ENCODE assay signal across 18 cellular contexts in the genomic region with DNA sequence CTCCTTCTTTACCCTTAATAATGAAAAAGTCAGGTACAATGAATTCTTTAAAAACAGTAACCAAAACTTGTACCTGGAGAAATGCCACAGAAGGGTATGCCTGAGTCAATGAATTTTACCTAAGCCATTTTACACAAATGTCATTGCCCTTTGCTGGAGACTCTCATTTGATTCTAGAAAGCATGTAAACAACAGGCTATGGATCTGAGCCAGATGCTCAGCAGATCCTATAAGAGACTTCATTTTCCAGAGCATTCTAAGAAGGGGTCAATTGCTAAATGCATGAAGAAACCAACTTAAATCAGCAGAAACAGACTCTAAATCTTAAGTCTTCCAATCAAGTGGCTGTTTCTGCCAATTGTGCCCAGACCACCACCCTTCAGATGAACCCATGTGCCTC.
DNase-seq lines count a peak whose midpoint lies in the region; ATAC-seq and TF ChIP-seq lines count a peak whose summit lies in the region.
"Had no signal": no experiment of that assay in that cellular context is flagged by ENCODE, and none has a peak within 500 bp of the region (broad histone marks: within the 10 kb centered on the region; RNA-seq: fewer than 3 reads in every experiment).

No MANE protein-coding gene starts in this region.

- H3K9me3 ChIP-seq in GM23248 (ENCODE audit: low read depth) (no peaks in the 10 kb centered on the region), adipocyte (ENCODE audit: control insufficient read depth, low read length) (no peaks in the 10 kb centered on the region), fibroblast of lung (ENCODE audit: control insufficient read depth, insufficient read depth, low read depth, low read length) (no peaks in the 10 kb centered on the region), psoas muscle (no peaks in the 10 kb centered on the region)
- H3K9me3 ChIP-seq: Peyer's patch had no signal

- H3K4me3 ChIP-seq in GM23248 (no peak overlapping the region), adipocyte (ENCODE audit: low read length) (peak overlapping the region; percentile 49), fibroblast of lung (replicated peaks in 1 of 4; ENCODE audit: control extremely low read depth in 1 of 4, insufficient read depth in 1 of 4, low read depth in 3 of 4, low read length in 4 of 4) (no peak overlapping the region), psoas muscle (no peak overlapping the region)
- H3K4me3 ChIP-seq: Peyer's patch had no signal

- H3K36me3 ChIP-seq in GM23248 (ENCODE audit: low read depth) (no peaks in the 10 kb centered on the region), adipocyte (ENCODE audit: control insufficient read depth, insufficient read depth, low read length, severe bottlenecking) (no peaks in the 10 kb centered on the region), fibroblast of lung (ENCODE audit: control insufficient read depth, insufficient read depth, low read length) (no peaks in the 10 kb centered on the region), psoas muscle (ENCODE audit: insufficient read depth in 1 of 2, low read depth in 1 of 2) (no peaks in the 10 kb centered on the region)
- H3K36me3 ChIP-seq: Peyer's patch had no signal

- intact Hi-C loops in psoas muscle (cut with DNase I) = no loop called here

- DNase-seq in GM23248 (no peak), adipocyte (ENCODE audit: low read depth) (no peak), fibroblast of lung (ENCODE audit: low read depth in 2 of 2) (peak in 1 of 2 donors; percentile 57), psoas muscle (no peak), T-helper 1 cell (no peak), activated gamma-delta T cell (lab: John Stamatoyannopoulos, UW) (no peak), pons (ENCODE audit: low spot score) (no peak), DMS79 treated with DMSO at 0.1 percent for 48 hours (lab: John Stamatoyannopoulos, UW) (no peak)
- DNase-seq: CD8-positive, alpha-beta T cell; DMS 273 treated with DMSO at 0.1 percent for 48 hours; KG1; NCI-H1105; NCI-H1930; NCI-H2171; NCI-H774; Peyer's patch; SHP77 treated with DMSO at 0.1 percent for 48 hours had no signal

- H2AFZ ChIP-seq in GM23248 (no peak overlapping the region), fibroblast of lung (ENCODE audit: low read length) (no peak overlapping the region)

- H4K20me1 ChIP-seq in GM23248 (ENCODE audit: insufficient read depth) = no peaks in the 10 kb centered on the region
- no peaks in the 10 kb centered on the region for H4K20me1 ChIP-seq in fibroblast of lung (ENCODE audit: control insufficient read depth, extremely low read depth, insufficient read depth, low read length)

- H3K4me1 ChIP-seq in GM23248 (ENCODE audit: insufficient read depth) (peaks cover 33% of the 10 kb centered on the region), adipocyte (ENCODE audit: control insufficient read depth, insufficient read depth, low read length) (peaks cover 46% of the 10 kb centered on the region), fibroblast of lung (ENCODE audit: control insufficient read depth, extremely low read depth, insufficient read depth, low read length) (peaks cover 28% of the 10 kb centered on the region), psoas muscle (peaks cover 38% of the 10 kb centered on the region)

- ATAC-seq in psoas muscle = no peak
- ATAC-seq: CD8-positive, alpha-beta T cell had no signal

- in situ Hi-C loops in GM23248 (cut with MboI) = no loop called here

- H3K27me3 ChIP-seq in GM23248 (replicated peaks; ENCODE audit: insufficient read depth) = no peaks in the 10 kb centered on the region
- no peaks in the 10 kb centered on the region for H3K27me3 ChIP-seq in adipocyte (replicated peaks; ENCODE audit: control insufficient read depth, insufficient read depth, low read length)
- no peaks in the 10 kb centered on the region for H3K27me3 ChIP-seq in fibroblast of lung (ENCODE audit: control insufficient read depth, insufficient read depth, low read length)
- no peaks in the 10 kb centered on the region for H3K27me3 ChIP-seq in psoas muscle (ENCODE audit: insufficient read depth in 3 of 3, low read length in 2 of 3)
- H3K27me3 ChIP-seq: Peyer's patch had no signal

- H3K9ac ChIP-seq in GM23248 = peak overlapping the region; percentile 29; the same call in 1 of the 2 replicates
- H3K9ac ChIP-seq in adipocyte (ENCODE audit: low read length) = peak overlapping the region; percentile 72
- H3K9ac ChIP-seq in fibroblast of lung (ENCODE audit: insufficient read depth, low read length) = no peak overlapping the region

- H3K79me2 ChIP-seq in GM23248 (ENCODE audit: insufficient read depth) (no peaks in the 10 kb centered on the region), fibroblast of lung (ENCODE audit: control insufficient read depth, insufficient read depth, low read length) (no peaks in the 10 kb centered on the region)

- H3K4me2 ChIP-seq in GM23248 (ENCODE audit: unreplicated experiment) = peak overlapping the region; percentile 69
- H3K4me2 ChIP-seq in fibroblast of lung (ENCODE audit: extremely low read depth, insufficient read depth, low read length) = peak overlapping the region; percentile 73

- H3K27ac ChIP-seq in GM23248 (peak overlapping the region; percentile 67), fibroblast of lung (ENCODE audit: insufficient read depth, low read length) (peak overlapping the region; percentile 16), psoas muscle (peak overlapping the region; percentile 19)
- H3K27ac ChIP-seq: HL-60, Peyer's patch had no signal

- peaks cover 27% of the 10 kb centered on the region for H3F3A ChIP-seq in GM23248 (ENCODE audit: insufficient read depth)

- TF ChIP-seq CTCF in fibroblast of lung (conservative IDR thresholded peaks at IDR 0.05 in 1 of 2, IDR thresholded peaks at IDR 0.05 in 1 of 2; ENCODE audit: low read depth in 1 of 2, low read length in 2 of 2) (no peak), psoas muscle (IDR thresholded peaks at IDR 0.05) (no peak)

- no peaks in the 10 kb centered on the region for H3K9me2 ChIP-seq in GM23248 (ENCODE audit: insufficient read depth)

Comparison
In these comparisons a context has a peak if more than half of its experiments do, and no peak if none do; other contexts are left out.
1. H3K27ac ChIP-seq: peak in every context shown above with its lines; median percentile 67 in GM23248; 19 in psoas muscle; 16 in fibroblast of lung.